In genomic region chr5:52356311-52356918, GRCh38 we compare ENCODE assay signal across 1 cellular context.
TF ChIP-seq lines count a peak whose summit lies in the region.

No MANE protein-coding gene starts in this region.

TF ChIP-seq in HEK293, 187 proteins besides CTCF, POLR2A, EP300 and RAD21 (continued from another document):
- TF ChIP-seq, protein P1, sequence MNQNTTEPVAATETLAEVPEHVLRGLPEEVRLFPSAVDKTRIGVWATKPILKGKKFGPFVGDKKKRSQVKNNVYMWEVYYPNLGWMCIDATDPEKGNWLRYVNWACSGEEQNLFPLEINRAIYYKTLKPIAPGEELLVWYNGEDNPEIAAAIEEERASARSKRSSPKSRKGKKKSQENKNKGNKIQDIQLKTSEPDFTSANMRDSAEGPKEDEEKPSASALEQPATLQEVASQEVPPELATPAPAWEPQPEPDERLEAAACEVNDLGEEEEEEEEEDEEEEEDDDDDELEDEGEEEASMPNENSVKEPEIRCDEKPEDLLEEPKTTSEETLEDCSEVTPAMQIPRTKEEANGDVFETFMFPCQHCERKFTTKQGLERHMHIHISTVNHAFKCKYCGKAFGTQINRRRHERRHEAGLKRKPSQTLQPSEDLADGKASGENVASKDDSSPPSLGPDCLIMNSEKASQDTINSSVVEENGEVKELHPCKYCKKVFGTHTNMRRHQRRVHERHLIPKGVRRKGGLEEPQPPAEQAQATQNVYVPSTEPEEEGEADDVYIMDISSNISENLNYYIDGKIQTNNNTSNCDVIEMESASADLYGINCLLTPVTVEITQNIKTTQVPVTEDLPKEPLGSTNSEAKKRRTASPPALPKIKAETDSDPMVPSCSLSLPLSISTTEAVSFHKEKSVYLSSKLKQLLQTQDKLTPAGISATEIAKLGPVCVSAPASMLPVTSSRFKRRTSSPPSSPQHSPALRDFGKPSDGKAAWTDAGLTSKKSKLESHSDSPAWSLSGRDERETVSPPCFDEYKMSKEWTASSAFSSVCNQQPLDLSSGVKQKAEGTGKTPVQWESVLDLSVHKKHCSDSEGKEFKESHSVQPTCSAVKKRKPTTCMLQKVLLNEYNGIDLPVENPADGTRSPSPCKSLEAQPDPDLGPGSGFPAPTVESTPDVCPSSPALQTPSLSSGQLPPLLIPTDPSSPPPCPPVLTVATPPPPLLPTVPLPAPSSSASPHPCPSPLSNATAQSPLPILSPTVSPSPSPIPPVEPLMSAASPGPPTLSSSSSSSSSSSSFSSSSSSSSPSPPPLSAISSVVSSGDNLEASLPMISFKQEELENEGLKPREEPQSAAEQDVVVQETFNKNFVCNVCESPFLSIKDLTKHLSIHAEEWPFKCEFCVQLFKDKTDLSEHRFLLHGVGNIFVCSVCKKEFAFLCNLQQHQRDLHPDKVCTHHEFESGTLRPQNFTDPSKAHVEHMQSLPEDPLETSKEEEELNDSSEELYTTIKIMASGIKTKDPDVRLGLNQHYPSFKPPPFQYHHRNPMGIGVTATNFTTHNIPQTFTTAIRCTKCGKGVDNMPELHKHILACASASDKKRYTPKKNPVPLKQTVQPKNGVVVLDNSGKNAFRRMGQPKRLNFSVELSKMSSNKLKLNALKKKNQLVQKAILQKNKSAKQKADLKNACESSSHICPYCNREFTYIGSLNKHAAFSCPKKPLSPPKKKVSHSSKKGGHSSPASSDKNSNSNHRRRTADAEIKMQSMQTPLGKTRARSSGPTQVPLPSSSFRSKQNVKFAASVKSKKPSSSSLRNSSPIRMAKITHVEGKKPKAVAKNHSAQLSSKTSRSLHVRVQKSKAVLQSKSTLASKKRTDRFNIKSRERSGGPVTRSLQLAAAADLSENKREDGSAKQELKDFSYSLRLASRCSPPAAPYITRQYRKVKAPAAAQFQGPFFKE (tag by site-specific recombination; IDR thresholded peaks at IDR 0.05; ENCODE audit: borderline replicate concordance), result no peak
- TF ChIP-seq KLF16 (tag by site-specific recombination; IDR thresholded peaks at IDR 0.05) (no peak), ZNF18 (tag by site-specific recombination; IDR thresholded peaks at IDR 0.05) (no peak), ZNF654 (tag by site-specific recombination; IDR thresholded peaks at IDR 0.05; ENCODE audit: low read depth) (peak; percentile 85)
TF ChIP-seq in HEK293: peak in this region for 1.
